ENCODE assay signal across 27 cellular contexts in genomic region chr11:128022761-128023160, GRCh38.
"Had no signal": no experiment of that assay in that cellular context is flagged by ENCODE, and none has a peak within 500 bp of the region (broad histone marks: within the 10 kb centered on the region; RNA-seq: fewer than 3 reads in every experiment).

No MANE protein-coding gene starts in this region.

- H3K4me1 ChIP-seq: adrenal gland, body of pancreas, breast epithelium had no signal

- H3K4me3 ChIP-seq: adrenal gland, body of pancreas, breast epithelium had no signal

- H3K36me3 ChIP-seq: adrenal gland, brain microvascular endothelial cell, breast epithelium, WERI-Rb-1 had no signal

- H3K27me3 ChIP-seq: adrenal gland, body of pancreas, brain microvascular endothelial cell, breast epithelium had no signal

- DNase-seq: activated CD4-positive, alpha-beta memory T cell treated with anti-CD3 and anti-CD28 coated beads, Interleukin-2, amount 10 ng/mL, durations not matched to agents 7 days and 5 days; activated CD4-positive, alpha-beta T cell treated with anti-CD3 and anti-CD28 coated beads for 1 hour; activated CD4-positive, alpha-beta T cell treated with anti-CD3 and anti-CD28 coated beads for 36 hours; activated CD4-positive, alpha-beta T cell treated with anti-CD3 and anti-CD28 coated beads for 48 hours; activated CD4-positive, alpha-beta T cell treated with anti-CD3 and anti-CD28 coated beads, Interleukin-2, amount 10 ng/mL, durations not matched to agents 7 days and 5 days; activated CD4-positive, alpha-beta T cell treated with anti-CD3 and anti-CD28 coated beads, Interleukin-2, amount 50 U/mL, for 48 hours; activated CD4-positive, CD25-positive, alpha-beta regulatory T cell; activated CD8-positive, alpha-beta memory T cell treated with anti-CD3 and anti-CD28 coated beads for 24 hours; activated CD8-positive, alpha-beta memory T cell treated with anti-CD3 and anti-CD28 coated beads, Interleukin-2, amount 50 U/mL, for 48 hours; activated CD8-positive, alpha-beta T cell treated with anti-CD3 and anti-CD28 coated beads, Interleukin-2, amount 10 ng/mL, durations not matched to agents 7 days and 5 days; activated effector memory CD4-positive, alpha-beta T cell treated with Interleukin-2 at 50 U/mL for 16 hours; activated gamma-delta T cell; activated naive CD4-positive, alpha-beta T cell treated with anti-CD3 and anti-CD28 coated beads, Interleukin-2, amount 10 ng/mL, durations not matched to agents 7 days and 5 days; activated naive CD4-positive, alpha-beta T cell treated with Interleukin-2 at 50 U/mL for 16 hours; activated naive CD8-positive, alpha-beta T cell treated with anti-CD3 and anti-CD28 coated beads, Interleukin-2, amount 10 ng/mL, durations not matched to agents 7 days and 5 days; activated T-cell treated with anti-CD3 and anti-CD28 coated beads, Interleukin-2, amount 50 U/mL, for 1 hour; activated T-cell treated with anti-CD3 and anti-CD28 coated beads, Interleukin-2, amount 50 U/mL, for 4 hours; adrenal gland; amniotic stem cell; aorta; body of pancreas; central memory CD4-positive, alpha-beta T cell; T-helper 9 cell; WERI-Rb-1 had no signal

- ATAC-seq: body of pancreas, WTC11 had no signal

- H3K9me3 ChIP-seq: adrenal gland, body of pancreas, breast epithelium had no signal

- H3K27ac ChIP-seq: adrenal gland, body of pancreas, brain microvascular endothelial cell, breast epithelium, WERI-Rb-1 had no signal
